Comparison of ENCODE assay signal across 19 cellular contexts in the genomic region with DNA sequence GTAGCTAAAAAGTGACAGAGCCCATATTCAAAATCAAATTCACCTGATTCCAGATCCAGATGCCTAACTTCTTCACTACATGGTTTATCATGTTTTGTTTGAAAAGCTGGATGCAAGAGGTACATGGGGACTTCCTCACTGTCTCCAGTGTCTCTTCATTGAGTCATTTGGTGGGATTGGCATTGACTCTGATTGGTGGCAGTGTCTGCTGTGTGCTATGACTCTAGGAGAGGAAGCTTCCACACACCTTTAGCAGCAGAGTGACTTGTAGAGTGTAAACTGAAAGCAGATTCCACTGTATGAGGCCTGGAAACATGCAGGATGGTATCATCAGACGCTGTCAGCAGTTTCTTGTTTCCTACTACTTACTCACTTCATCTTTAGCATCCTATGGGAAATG.
DNase-seq lines count a peak whose midpoint lies in the region; ATAC-seq and TF ChIP-seq lines count a peak whose summit lies in the region.
"Had no signal": no experiment of that assay in that cellular context is flagged by ENCODE, and none has a peak within 500 bp of the region (broad histone marks: within the 10 kb centered on the region; RNA-seq: fewer than 3 reads in every experiment).

No MANE protein-coding gene starts in this region.

- H3K27ac ChIP-seq in HUES64 (ENCODE audit: low read depth, low read length) (peak overlapping the region; percentile 10; the same call in 1 of the 2 replicates), endodermal cell (ENCODE audit: low read depth, low read length) (no peak overlapping the region), trophoblast cell (ENCODE audit: low read depth, low read length) (peak overlapping the region; percentile 24)
- H3K27ac ChIP-seq: 22Rv1, BLaER1, C4-2B had no signal

- H3K14ac ChIP-seq in trophoblast cell (ENCODE audit: low read length): no peak overlapping the region

- no peaks in the 10 kb centered on the region for H3K9me3 Mint-ChIP-seq in endodermal cell
- H3K9me3 Mint-ChIP-seq: CD8-positive, alpha-beta T cell had no signal

- H3K36me3 Mint-ChIP-seq in endodermal cell (ENCODE audit: low read depth): no peaks in the 10 kb centered on the region
- H3K36me3 Mint-ChIP-seq: CD4-positive, CD25-positive, alpha-beta regulatory T cell; CD8-positive, alpha-beta T cell had no signal

- H3K9ac ChIP-seq in HUES64 (ENCODE audit: low read depth, low read length) (no peak overlapping the region), endodermal cell (ENCODE audit: extremely low read depth, low read length, poor library complexity, severe bottlenecking) (no peak overlapping the region), trophoblast cell (ENCODE audit: low read length) (no peak overlapping the region)
- H3K9ac ChIP-seq: BLaER1 had no signal

- no peak overlapping the region for H4K12ac ChIP-seq in trophoblast cell (ENCODE audit: low read depth, low read length)

- H4K8ac ChIP-seq in trophoblast cell (ENCODE audit: low read depth, low read length): no peak overlapping the region

- H4K91ac ChIP-seq in trophoblast cell (ENCODE audit: low read depth, low read length): peak overlapping the region; percentile 57

- no peaks in the 10 kb centered on the region for H3K36me3 ChIP-seq in HUES64 (ENCODE audit: insufficient read depth, low read length)
- no peaks in the 10 kb centered on the region for H3K36me3 ChIP-seq in endodermal cell (ENCODE audit: control insufficient read depth, insufficient read depth, low read length)
- H3K36me3 ChIP-seq in trophoblast cell (ENCODE audit: control insufficient read depth in 1 of 2, insufficient read depth in 2 of 2, low read length in 2 of 2): no peaks in the 10 kb centered on the region
- H3K36me3 ChIP-seq: BLaER1 had no signal

- H2BK120ac ChIP-seq in trophoblast cell (ENCODE audit: insufficient read depth, low read length, poor library complexity): peak overlapping the region; percentile 83

- H3K4me1 ChIP-seq in HUES64 (ENCODE audit: insufficient read depth, low read length) (peaks cover 42% of the 10 kb centered on the region), endodermal cell (ENCODE audit: control insufficient read depth, insufficient read depth, low read length) (peaks cover 6% of the 10 kb centered on the region), trophoblast cell (ENCODE audit: control insufficient read depth in 1 of 2, insufficient read depth in 2 of 2, low read length in 2 of 2) (peaks cover 5 to 9% of the 10 kb centered on the region in 2 experiments)
- H3K4me1 ChIP-seq: BLaER1, Caco-2 had no signal

- peak overlapping the region; percentile 46 for H2BK5ac ChIP-seq in trophoblast cell (ENCODE audit: low read depth, low read length, poor library complexity)

- peak overlapping the region; percentile 48 for H3K27ac Mint-ChIP-seq in endodermal cell
- H3K27ac Mint-ChIP-seq: B cell; CD4-positive, CD25-positive, alpha-beta regulatory T cell; CD8-positive, alpha-beta T cell had no signal

- H2BK12ac ChIP-seq in trophoblast cell (ENCODE audit: low read length): peak overlapping the region; percentile 92

- H3K4me3 ChIP-seq in HUES64 (ENCODE audit: low read length) (no peak overlapping the region), endodermal cell (ENCODE audit: low read length) (no peak overlapping the region), trophoblast cell (ENCODE audit: low read depth, low read length) (no peak overlapping the region)
- H3K4me3 ChIP-seq: BLaER1 had no signal

- H3K27me3 ChIP-seq in HUES64 (ENCODE audit: insufficient read depth, low read length): no peaks in the 10 kb centered on the region
- H3K27me3 ChIP-seq in endodermal cell (ENCODE audit: control insufficient read depth, insufficient read depth, low read length, poor library complexity, severe bottlenecking): no peaks in the 10 kb centered on the region
- H3K27me3 ChIP-seq in trophoblast cell (ENCODE audit: insufficient read depth, low read length): no peaks in the 10 kb centered on the region
- H3K27me3 ChIP-seq: BLaER1 had no signal

- peaks cover 12% of the 10 kb centered on the region for H3K79me1 ChIP-seq in trophoblast cell (ENCODE audit: low read length)

- no peak overlapping the region for H3K4me3 Mint-ChIP-seq in endodermal cell
- H3K4me3 Mint-ChIP-seq: B cell; CD4-positive, CD25-positive, alpha-beta regulatory T cell; CD8-positive, alpha-beta T cell had no signal

- peak; percentile 60 for ATAC-seq in GM18868 (IDR thresholded peaks at IDR 0.05; ENCODE audit: unreplicated experiment)
- no peak for ATAC-seq in GM19463 (IDR thresholded peaks at IDR 0.05; ENCODE audit: unreplicated experiment)
- ATAC-seq in HG03159 (IDR thresholded peaks at IDR 0.05; ENCODE audit: unreplicated experiment): no peak
- ATAC-seq: CD8-positive, alpha-beta T cell had no signal

- H3K18ac ChIP-seq in trophoblast cell (ENCODE audit: low read length): peak overlapping the region; percentile 46

- H2AK5ac ChIP-seq in trophoblast cell (ENCODE audit: low read length): peak overlapping the region; percentile 79

- H3K79me2 ChIP-seq in trophoblast cell (ENCODE audit: control insufficient read depth, insufficient read depth, low read length, poor library complexity): no peaks in the 10 kb centered on the region

- no peaks in the 10 kb centered on the region for H3K9me3 ChIP-seq in HUES64 (ENCODE audit: insufficient read depth, low read depth, low read length)
- no peaks in the 10 kb centered on the region for H3K9me3 ChIP-seq in endodermal cell (ENCODE audit: control insufficient read depth, low read length)
- H3K9me3 ChIP-seq in trophoblast cell (ENCODE audit: insufficient read depth, low read depth, low read length): no peaks in the 10 kb centered on the region
- H3K9me3 ChIP-seq: BLaER1, Caco-2 had no signal

- no peaks in the 10 kb centered on the region for H3K27me3 Mint-ChIP-seq in endodermal cell (ENCODE audit: insufficient read depth)
- H3K27me3 Mint-ChIP-seq: B cell; CD4-positive, CD25-positive, alpha-beta regulatory T cell had no signal

- DNase-seq in endodermal cell (no peak), trophoblast cell (peak; percentile 7 to 34), epidermal melanocyte (ENCODE audit: insufficient read length, low spot score) (no peak)
- DNase-seq: Caco-2; CD4-positive, CD25-positive, alpha-beta regulatory T cell; CD8-positive, alpha-beta T cell; DMS153; DND-41; GOT3; H7; HCEC 1CT had no signal

- WGBS in HUES64: 91% methylated on average over 1 of the region's 1 CpG
- WGBS in endodermal cell (ENCODE audit: insufficient coverage in 1 of 2, insufficient read length in 1 of 2), 2 experiments: 88 to 97% methylated on average over 1 of the region's 1 CpG
- whole genome bisulfite sequencing in trophoblast cell (ENCODE audit: extremely low coverage, insufficient coverage, insufficient read length): no CpG with 5 or more reads among the region's 1 CpG

- H3K4ac ChIP-seq in trophoblast cell (ENCODE audit: low read depth, low read length): no peak overlapping the region

- TF ChIP-seq CTCF in endodermal cell (conservative IDR thresholded peaks at IDR 0.05): no peak

- no peak overlapping the region for H3K23ac ChIP-seq in trophoblast cell (ENCODE audit: low read length)

- H3K4me1 Mint-ChIP-seq in endodermal cell: peaks cover 46% of the 10 kb centered on the region
- H3K4me1 Mint-ChIP-seq: B cell; CD4-positive, CD25-positive, alpha-beta regulatory T cell had no signal

- H3K4me2 ChIP-seq in trophoblast cell (ENCODE audit: low read length): no peak overlapping the region
- H3K4me2 ChIP-seq: BLaER1 had no signal

- H2AFZ ChIP-seq in trophoblast cell (ENCODE audit: insufficient read depth, low read length, poor library complexity): peak overlapping the region; percentile 25

Comparison
In these comparisons a context has a peak if more than half of its experiments do, and no peak if none do; other contexts are left out.
1. DNase-seq: peak in trophoblast cell (2 of 2); none in endodermal cell (single experiment) and epidermal melanocyte (single experiment).